ENCODE assay signal across 1 cellular context in the genomic region with DNA sequence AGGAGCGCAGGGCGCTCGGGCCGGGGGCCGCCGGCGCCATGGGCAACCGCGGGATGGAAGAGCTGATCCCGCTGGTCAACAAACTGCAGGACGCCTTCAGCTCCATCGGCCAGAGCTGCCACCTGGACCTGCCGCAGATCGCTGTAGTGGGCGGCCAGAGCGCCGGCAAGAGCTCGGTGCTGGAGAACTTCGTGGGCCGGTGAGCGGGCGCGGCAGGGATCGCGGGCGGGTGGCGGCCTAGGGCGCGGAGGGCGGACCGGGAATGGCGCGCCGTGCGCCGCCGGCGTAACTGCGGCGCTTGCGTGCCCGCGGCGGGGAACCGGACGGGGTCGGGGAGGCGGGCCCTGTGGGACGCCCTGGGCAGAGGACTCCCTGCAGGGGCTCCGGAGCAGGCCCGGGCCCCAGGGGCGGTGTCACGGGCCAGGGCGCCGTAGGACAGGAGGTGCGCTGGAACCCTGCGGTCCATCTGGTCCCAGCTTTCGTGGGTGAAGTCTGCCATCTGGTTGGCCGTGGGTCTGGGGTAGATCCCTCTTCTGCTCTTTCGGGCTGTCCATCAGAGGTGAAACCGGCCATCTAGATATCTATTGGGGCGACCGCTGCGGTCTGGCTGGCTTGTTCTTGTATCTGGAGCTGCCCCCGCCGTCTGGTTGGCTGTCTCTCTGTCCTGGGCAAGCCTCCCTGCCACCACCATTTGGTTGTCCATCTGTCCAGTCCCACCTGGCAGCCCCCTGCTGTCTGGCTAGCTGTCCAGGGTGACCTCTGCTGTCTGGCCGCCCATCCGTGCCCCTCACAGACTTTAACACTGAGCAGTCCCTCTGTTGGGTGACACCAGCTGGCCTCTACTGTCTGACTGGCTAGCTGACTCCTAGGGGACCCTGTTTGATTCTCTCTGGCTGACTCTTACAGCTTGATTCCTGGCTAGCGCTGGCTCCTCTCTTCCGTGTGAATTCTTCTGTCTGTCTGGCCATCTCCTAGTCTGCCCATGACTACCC.
TF ChIP-seq lines count a peak whose summit lies in the region.

No MANE protein-coding gene starts in this region.

TF ChIP-seq in HepG2, 621 proteins besides CTCF, POLR2A, EP300 and RAD21 (continued from another document and continues in another):
- TF ChIP-seq, protein P1, sequence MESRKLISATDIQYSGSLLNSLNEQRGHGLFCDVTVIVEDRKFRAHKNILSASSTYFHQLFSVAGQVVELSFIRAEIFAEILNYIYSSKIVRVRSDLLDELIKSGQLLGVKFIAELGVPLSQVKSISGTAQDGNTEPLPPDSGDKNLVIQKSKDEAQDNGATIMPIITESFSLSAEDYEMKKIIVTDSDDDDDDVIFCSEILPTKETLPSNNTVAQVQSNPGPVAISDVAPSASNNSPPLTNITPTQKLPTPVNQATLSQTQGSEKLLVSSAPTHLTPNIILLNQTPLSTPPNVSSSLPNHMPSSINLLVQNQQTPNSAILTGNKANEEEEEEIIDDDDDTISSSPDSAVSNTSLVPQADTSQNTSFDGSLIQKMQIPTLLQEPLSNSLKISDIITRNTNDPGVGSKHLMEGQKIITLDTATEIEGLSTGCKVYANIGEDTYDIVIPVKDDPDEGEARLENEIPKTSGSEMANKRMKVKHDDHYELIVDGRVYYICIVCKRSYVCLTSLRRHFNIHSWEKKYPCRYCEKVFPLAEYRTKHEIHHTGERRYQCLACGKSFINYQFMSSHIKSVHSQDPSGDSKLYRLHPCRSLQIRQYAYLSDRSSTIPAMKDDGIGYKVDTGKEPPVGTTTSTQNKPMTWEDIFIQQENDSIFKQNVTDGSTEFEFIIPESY (CRISPR knock-in tag; IDR thresholded peaks at IDR 0.05), result no peak
- TF ChIP-seq TRIM22 (IDR thresholded peaks at IDR 0.05) (no peak), NAIF1 (CRISPR knock-in tag; IDR thresholded peaks at IDR 0.05; ENCODE audit: borderline replicate concordance) (peak; percentile 99), KMT2A (CRISPR knock-in tag; IDR thresholded peaks at IDR 0.05) (peak; percentile 47; the same call in 1 of the 2 replicates), MEIS2 (CRISPR knock-in tag; IDR thresholded peaks at IDR 0.05) (peak; percentile 13), GATAD2A (CRISPR knock-in tag; IDR thresholded peaks at IDR 0.05) (no peak), E2F5 (CRISPR knock-in tag; conservative IDR thresholded peaks at IDR 0.05) (no peak), NFATC3 (CRISPR knock-in tag; IDR thresholded peaks at IDR 0.05) (no peak), AGO2 (optimal IDR thresholded peaks at IDR 0.05; ENCODE audit: low read depth, low read length) (peak; percentile 44), REL (CRISPR knock-in tag; conservative IDR thresholded peaks at IDR 0.05) (no peak), ZBTB37 (CRISPR knock-in tag; IDR thresholded peaks at IDR 0.05) (no peak), IRF2 (CRISPR knock-in tag; IDR thresholded peaks at IDR 0.05) (no peak), SP1 (IDR thresholded peaks at IDR 0.05) (no peak), SP1 (CRISPR knock-in tag; IDR thresholded peaks at IDR 0.05) (no peak), TCF12 (IDR thresholded peaks at IDR 0.05) (no peak), TCF12 (CRISPR knock-in tag; IDR thresholded peaks at IDR 0.05) (0 out of 2 replicates have a peak, but pooled peaks have one; percentile 33), ZNF337 (CRISPR knock-in tag; IDR thresholded peaks at IDR 0.05; ENCODE audit: borderline replicate concordance, low read depth) (no peak), ZBTB40 (IDR thresholded peaks at IDR 0.05) (no peak), ZBTB40 (CRISPR knock-in tag; IDR thresholded peaks at IDR 0.05) (no peak), CENPX (CRISPR knock-in tag; IDR thresholded peaks at IDR 0.05) (no peak), MTF2 (CRISPR knock-in tag; IDR thresholded peaks at IDR 0.05; ENCODE audit: borderline replicate concordance) (0 out of 2 replicates have a peak, but pooled peaks have one; percentile 37), TBL1XR1 (IDR thresholded peaks at IDR 0.05; ENCODE audit: borderline replicate concordance, low read length, partially characterized antibody) (no peak), JDP2 (CRISPR knock-in tag; IDR thresholded peaks at IDR 0.05; ENCODE audit: borderline replicate concordance) (no peak), ATF7 (IDR thresholded peaks at IDR 0.05) (no peak), ATF7 (CRISPR knock-in tag; IDR thresholded peaks at IDR 0.05) (no peak), LCORL (IDR thresholded peaks at IDR 0.05) (no peak), LCORL (CRISPR knock-in tag; IDR thresholded peaks at IDR 0.05) (no peak), ETS1 (CRISPR knock-in tag; IDR thresholded peaks at IDR 0.05) (no peak), TBX2 (CRISPR knock-in tag; IDR thresholded peaks at IDR 0.05; ENCODE audit: borderline replicate concordance) (no peak), ZSCAN30 (CRISPR knock-in tag; IDR thresholded peaks at IDR 0.05) (no peak), HBP1 (CRISPR knock-in tag; IDR thresholded peaks at IDR 0.05; ENCODE audit: low read depth) (no peak), ELF1 (CRISPR knock-in tag; IDR thresholded peaks at IDR 0.05) (no peak), SIN3A (IDR thresholded peaks at IDR 0.05; ENCODE audit: borderline replicate concordance, low read depth, low read length) (no peak), ZNF224 (CRISPR knock-in tag; IDR thresholded peaks at IDR 0.05) (no peak), ZNF562 (CRISPR knock-in tag; IDR thresholded peaks at IDR 0.05; ENCODE audit: borderline replicate concordance) (no peak), HNRNPL (IDR thresholded peaks at IDR 0.05; ENCODE audit: low read depth, low read length) (no peak), SAFB2 (CRISPR knock-in tag; IDR thresholded peaks at IDR 0.05; ENCODE audit: borderline replicate concordance, low read depth) (no peak), ZNF614 (CRISPR knock-in tag; IDR thresholded peaks at IDR 0.05; ENCODE audit: borderline replicate concordance) (no peak), ZIK1 (CRISPR knock-in tag; IDR thresholded peaks at IDR 0.05; ENCODE audit: borderline replicate concordance, low read depth) (0 out of 2 replicates have a peak, but pooled peaks have one; percentile 15), BRF2 (CRISPR knock-in tag; IDR thresholded peaks at IDR 0.05) (no peak), PCBP2 (optimal IDR thresholded peaks at IDR 0.05; ENCODE audit: low read depth, low read length, poor library complexity, severe bottlenecking) (no peak)
